13 cellular contexts compared by ENCODE assay signal in the genomic region with DNA sequence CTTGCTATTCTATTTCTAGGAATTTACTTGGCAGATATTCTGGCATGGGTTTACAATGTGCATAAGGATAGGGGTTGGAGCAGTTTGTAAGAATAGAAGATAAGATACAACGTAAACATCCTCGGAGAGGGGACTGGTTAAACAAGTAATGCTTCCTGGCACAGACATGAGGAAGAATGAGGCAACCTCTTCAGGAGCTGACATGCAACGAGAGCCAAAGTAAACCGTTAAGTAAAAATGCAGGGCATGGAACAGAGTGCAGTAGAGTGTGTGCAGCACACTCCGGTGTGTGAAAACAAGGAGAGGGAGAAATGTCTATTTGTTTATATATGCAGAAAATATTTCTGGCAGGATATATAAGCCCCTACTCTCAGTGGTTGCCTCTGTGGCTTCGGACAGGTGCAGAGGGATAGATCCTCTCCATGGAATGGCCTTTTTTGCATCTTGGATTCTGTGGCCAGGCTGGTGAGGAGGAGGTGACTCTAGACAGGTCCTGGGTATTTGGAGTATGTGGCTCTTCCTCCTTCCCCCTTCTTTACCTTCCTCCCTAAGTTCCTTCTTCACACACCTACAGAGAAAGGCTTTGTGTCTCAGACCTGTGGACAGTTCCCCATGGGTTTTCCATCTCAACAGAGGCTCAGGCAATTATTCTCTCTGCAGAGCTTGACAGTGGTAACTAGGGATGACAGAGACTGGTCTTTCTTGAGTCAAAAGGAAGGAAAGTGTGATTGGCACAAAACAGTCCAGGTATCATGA. TPM values are rescaled to one million over a fixed set of nuclear protein-coding genes. Genes with fewer than 3 reads are reported as not detected.
DNase-seq lines count a peak whose midpoint lies in the region; ATAC-seq and TF ChIP-seq lines count a peak whose summit lies in the region.
"Had no signal": no experiment of that assay in that cellular context is flagged by ENCODE, and none has a peak within 500 bp of the region (broad histone marks: within the 10 kb centered on the region; RNA-seq: fewer than 3 reads in every experiment).

No MANE protein-coding gene starts in this region.

- no peak for DNase-seq in activated naive CD4-positive, alpha-beta T cell treated with anti-CD3 and anti-CD28 coated beads for 36 hours
- DNase-seq in left lobe of liver (ENCODE audit: low spot score) (no peak), upper lobe of right lung (no peak), LoVo (ENCODE audit: low spot score) (no peak), activated T-cell treated with anti-CD3 and anti-CD28 coated beads for 4 hours (no peak)
- DNase-seq: activated CD8-positive, alpha-beta T cell treated with anti-CD3 and anti-CD28 coated beads for 36 hours; aorta; stimulated activated CD4-positive, alpha-beta T cell treated with anti-CD3 and anti-CD28 coated beads, Interleukin-15, amount 100 ng/mL, for 24 hours; stimulated activated naive CD4-positive, alpha-beta T cell treated with Interleukin-2 at 50 U/mL for 16 hours had no signal

- TF ChIP-seq CTCF in brain (conservative IDR thresholded peaks at IDR 0.05) (no peak), upper lobe of right lung (IDR thresholded peaks at IDR 0.05) (no peak)

- CTCF ChIA-PET in activated naive CD4-positive, alpha-beta T cell treated with anti-CD3 and anti-CD28 coated beads for 36 hours (lab: Charles Lee): interaction anchor here (0.8 to 1.4 kb wide), 5 partner anchors 8 to 238 kb away, joined by 3 to 6 read pairs (median 3); no protein-coding TSS in a partner anchor

- H3K4me1 ChIP-seq in upper lobe of right lung: peaks cover 22% of the 10 kb centered on the region

- H3K9me3 ChIP-seq in upper lobe of right lung: no peaks in the 10 kb centered on the region

- peak overlapping the region; percentile 24 for H3K27ac ChIP-seq in upper lobe of right lung

- H3K27ac Mint-ChIP-seq in activated naive CD4-positive, alpha-beta T cell treated with anti-CD3 and anti-CD28 coated beads, Interleukin-2, amount 50 U/mL, for 24 hours: peak overlapping the region; percentile 49
- H3K27ac Mint-ChIP-seq in activated naive CD4-positive, alpha-beta T cell treated with anti-CD3 and anti-CD28 coated beads for 36 hours: no peak overlapping the region
- H3K27ac Mint-ChIP-seq in brain: peak overlapping the region in 4 of 5 experiments; percentile 29 to 84 (median 42)
- H3K27ac Mint-ChIP-seq: activated CD8-positive, alpha-beta T cell treated with anti-CD3 and anti-CD28 coated beads for 36 hours had no signal

- peaks cover 37% of the 10 kb centered on the region for H3K4me1 Mint-ChIP-seq in activated naive CD4-positive, alpha-beta T cell treated with anti-CD3 and anti-CD28 coated beads, Interleukin-2, amount 50 U/mL, for 24 hours
- peaks cover 21% of the 10 kb centered on the region for H3K4me1 Mint-ChIP-seq in activated naive CD4-positive, alpha-beta T cell treated with anti-CD3 and anti-CD28 coated beads for 36 hours (ENCODE audit: low read depth)
- peaks cover 69% of the 10 kb centered on the region for H3K4me1 Mint-ChIP-seq in brain

- H3K4me3 Mint-ChIP-seq in activated naive CD4-positive, alpha-beta T cell treated with anti-CD3 and anti-CD28 coated beads, Interleukin-2, amount 50 U/mL, for 24 hours: no peak overlapping the region
- H3K4me3 Mint-ChIP-seq in activated naive CD4-positive, alpha-beta T cell treated with anti-CD3 and anti-CD28 coated beads for 36 hours: no peak overlapping the region
- peak overlapping the region in 4 of 5 experiments; percentile 29 to 91 (median 66) for H3K4me3 Mint-ChIP-seq in brain
- H3K4me3 Mint-ChIP-seq: activated CD8-positive, alpha-beta T cell treated with anti-CD3 and anti-CD28 coated beads for 36 hours had no signal

- no peaks in the 10 kb centered on the region for H3K9me3 Mint-ChIP-seq in activated naive CD4-positive, alpha-beta T cell treated with anti-CD3 and anti-CD28 coated beads, Interleukin-2, amount 50 U/mL, for 24 hours
- H3K9me3 Mint-ChIP-seq in activated naive CD4-positive, alpha-beta T cell treated with anti-CD3 and anti-CD28 coated beads for 36 hours: no peaks in the 10 kb centered on the region
- peaks cover 0 to under 1% (median 0%) of the 10 kb centered on the region in 5 experiments for H3K9me3 Mint-ChIP-seq in brain
- H3K9me3 Mint-ChIP-seq: activated CD8-positive, alpha-beta T cell treated with anti-CD3 and anti-CD28 coated beads for 36 hours had no signal

- no peaks in the 10 kb centered on the region for H3K27me3 ChIP-seq in upper lobe of right lung

- intact Hi-C loops in activated naive CD4-positive, alpha-beta T cell treated with anti-CD3 and anti-CD28 coated beads for 36 hours (cut with micrococcal nuclease): no loop called here
- intact Hi-C loops in upper lobe of right lung (cut with DNase I): no loop called here

- no peaks in the 10 kb centered on the region for H3K36me3 Mint-ChIP-seq in activated naive CD4-positive, alpha-beta T cell treated with anti-CD3 and anti-CD28 coated beads, Interleukin-2, amount 50 U/mL, for 24 hours
- no peaks in the 10 kb centered on the region for H3K36me3 Mint-ChIP-seq in activated naive CD4-positive, alpha-beta T cell treated with anti-CD3 and anti-CD28 coated beads for 36 hours (ENCODE audit: low read depth)
- peaks cover 7% of the 10 kb centered on the region for H3K36me3 Mint-ChIP-seq in brain

- no peaks in the 10 kb centered on the region for H3K36me3 ChIP-seq in upper lobe of right lung

- ATAC-seq in left lobe of liver (peak; percentile 76), upper lobe of right lung (peak; percentile 20), HG02884 (IDR thresholded peaks at IDR 0.05; ENCODE audit: unreplicated experiment) (no peak)
- ATAC-seq: activated CD8-positive, alpha-beta T cell treated with anti-CD3 and anti-CD28 coated beads for 36 hours had no signal

- no peaks in the 10 kb centered on the region for H3K27me3 Mint-ChIP-seq in activated naive CD4-positive, alpha-beta T cell treated with anti-CD3 and anti-CD28 coated beads, Interleukin-2, amount 50 U/mL, for 24 hours
- no peaks in the 10 kb centered on the region for H3K27me3 Mint-ChIP-seq in activated naive CD4-positive, alpha-beta T cell treated with anti-CD3 and anti-CD28 coated beads for 36 hours (ENCODE audit: low read depth)
- H3K27me3 Mint-ChIP-seq in brain: no peaks in the 10 kb centered on the region
- H3K27me3 Mint-ChIP-seq: activated CD8-positive, alpha-beta T cell treated with anti-CD3 and anti-CD28 coated beads for 36 hours had no signal

- H3K4me3 ChIP-seq in upper lobe of right lung: no peak overlapping the region

RNA-seq across cellular contexts. Expression of a gene that starts 2.5 kb away (rescaled TPM):
- total RNA-seq in activated naive CD4-positive, alpha-beta T cell treated with anti-CD3 and anti-CD28 coated beads for 36 hours: not detected
- 13.4 TPM for polyA plus RNA-seq in brain (ENCODE audit: insufficient read depth, low read depth, low replicate concordance)
- total RNA-seq in left lobe of liver (0.38 TPM), upper lobe of right lung (3.8 TPM)

RNA-seq across cellular contexts. Expression of a gene that starts 6.0 kb away (rescaled TPM):
- total RNA-seq in activated naive CD4-positive, alpha-beta T cell treated with anti-CD3 and anti-CD28 coated beads for 36 hours: under 1 TPM; 0.33 to 0.35 TPM
- 4.2 TPM for polyA plus RNA-seq in brain (ENCODE audit: insufficient read depth, low read depth, low replicate concordance)
- total RNA-seq in left lobe of liver: 0.18 TPM
- not detected for total RNA-seq in upper lobe of right lung
- total RNA-seq: activated CD8-positive, alpha-beta T cell treated with anti-CD3 and anti-CD28 coated beads for 36 hours; HT-29 had no signal
- polyA plus RNA-seq: aorta had no signal

RNA-seq across cellular contexts. Expression of a gene that starts 32.5 kb away (rescaled TPM):
- total RNA-seq in activated naive CD4-positive, alpha-beta T cell treated with anti-CD3 and anti-CD28 coated beads for 36 hours: 10 to 100 TPM; 62.3 to 63.3 TPM
- 52.6 TPM for polyA plus RNA-seq in brain (ENCODE audit: insufficient read depth, low read depth, low replicate concordance)
- total RNA-seq in left lobe of liver (29.7 TPM), upper lobe of right lung (78.3 TPM)

Comparison
In these comparisons a context has a peak if more than half of its experiments do, and no peak if none do; other contexts are left out.
1. H3K4me3 Mint-ChIP-seq: peak in brain (4 of 5); none in activated naive CD4-positive, alpha-beta T cell treated with anti-CD3 and anti-CD28 coated beads, Interleukin-2, amount 50 U/mL, for 24 hours (single experiment) and activated naive CD4-positive, alpha-beta T cell treated with anti-CD3 and anti-CD28 coated beads for 36 hours (single experiment).